ENCODE assay signal across 1 cellular context in genomic region chr6:13412639-13413465, GRCh38.
A peak's percentile ranks its signal among the peaks of the same experiment; 100 is the strongest.
TF ChIP-seq lines count a peak whose summit lies in the region.

No MANE protein-coding gene starts in this region.

TF ChIP-seq in HepG2, 621 proteins besides CTCF, POLR2A, EP300 and RAD21 (continued from another document and continues in another):
- TF ChIP-seq MTERF4 (CRISPR knock-in tag; IDR thresholded peaks at IDR 0.05): no peak
- TF ChIP-seq ZNF350 (CRISPR knock-in tag; IDR thresholded peaks at IDR 0.05; ENCODE audit: borderline replicate concordance, low read depth): 0 out of 2 replicates have a peak, but pooled peaks have one; percentile 50
- TF ChIP-seq ZNF260 (CRISPR knock-in tag; IDR thresholded peaks at IDR 0.05; ENCODE audit: borderline replicate concordance, low read depth): no peak
- no peak for TF ChIP-seq ZNF180 (CRISPR knock-in tag; IDR thresholded peaks at IDR 0.05; ENCODE audit: borderline replicate concordance, low read depth)
- TF ChIP-seq CEBPG (CRISPR knock-in tag; IDR thresholded peaks at IDR 0.05): 0 out of 2 replicates have a peak, but pooled peaks have one; percentile 14
- TF ChIP-seq, protein P1, sequence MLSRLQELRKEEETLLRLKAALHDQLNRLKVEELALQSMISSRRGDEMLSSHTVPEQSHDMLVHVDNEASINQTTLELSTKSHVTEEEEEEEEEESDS (CRISPR knock-in tag; IDR thresholded peaks at IDR 0.05; ENCODE audit: borderline replicate concordance): no peak
- TF ChIP-seq, protein P2, sequence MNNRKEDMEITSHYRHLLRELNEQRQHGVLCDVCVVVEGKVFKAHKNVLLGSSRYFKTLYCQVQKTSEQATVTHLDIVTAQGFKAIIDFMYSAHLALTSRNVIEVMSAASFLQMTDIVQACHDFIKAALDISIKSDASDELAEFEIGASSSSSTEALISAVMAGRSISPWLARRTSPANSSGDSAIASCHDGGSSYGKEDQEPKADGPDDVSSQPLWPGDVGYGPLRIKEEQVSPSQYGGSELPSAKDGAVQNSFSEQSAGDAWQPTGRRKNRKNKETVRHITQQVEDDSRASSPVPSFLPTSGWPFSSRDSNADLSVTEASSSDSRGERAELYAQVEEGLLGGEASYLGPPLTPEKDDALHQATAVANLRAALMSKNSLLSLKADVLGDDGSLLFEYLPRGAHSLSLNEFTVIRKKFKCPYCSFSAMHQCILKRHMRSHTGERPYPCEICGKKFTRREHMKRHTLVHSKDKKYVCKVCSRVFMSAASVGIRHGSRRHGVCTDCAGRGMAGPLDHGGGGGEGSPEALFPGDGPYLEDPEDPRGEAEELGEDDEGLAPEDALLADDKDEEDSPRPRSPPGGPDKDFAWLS (CRISPR knock-in tag; IDR thresholded peaks at IDR 0.05; ENCODE audit: borderline replicate concordance): no peak
- TF ChIP-seq, protein P3, sequence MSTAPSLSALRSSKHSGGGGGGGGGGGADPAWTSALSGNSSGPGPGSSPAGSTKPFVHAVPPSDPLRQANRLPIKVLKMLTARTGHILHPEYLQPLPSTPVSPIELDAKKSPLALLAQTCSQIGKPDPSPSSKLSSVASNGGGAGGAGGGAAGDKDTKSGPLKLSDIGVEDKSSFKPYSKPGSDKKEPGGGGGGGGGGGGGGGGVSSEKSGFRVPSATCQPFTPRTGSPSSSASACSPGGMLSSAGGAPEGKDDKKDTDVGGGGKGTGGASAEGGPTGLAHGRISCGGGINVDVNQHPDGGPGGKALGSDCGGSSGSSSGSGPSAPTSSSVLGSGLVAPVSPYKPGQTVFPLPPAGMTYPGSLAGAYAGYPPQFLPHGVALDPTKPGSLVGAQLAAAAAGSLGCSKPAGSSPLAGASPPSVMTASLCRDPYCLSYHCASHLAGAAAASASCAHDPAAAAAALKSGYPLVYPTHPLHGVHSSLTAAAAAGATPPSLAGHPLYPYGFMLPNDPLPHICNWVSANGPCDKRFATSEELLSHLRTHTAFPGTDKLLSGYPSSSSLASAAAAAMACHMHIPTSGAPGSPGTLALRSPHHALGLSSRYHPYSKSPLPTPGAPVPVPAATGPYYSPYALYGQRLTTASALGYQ (CRISPR knock-in tag; IDR thresholded peaks at IDR 0.05): no peak
- no peak for TF ChIP-seq POLR2AphosphoS2 (IDR thresholded peaks at IDR 0.05; ENCODE audit: low read depth, low read length)
- TF ChIP-seq NR2F6 (IDR thresholded peaks at IDR 0.05): no peak
- no peak for TF ChIP-seq NR2F6 (CRISPR knock-in tag; IDR thresholded peaks at IDR 0.05)
- TF ChIP-seq ARID3A (IDR thresholded peaks at IDR 0.05; ENCODE audit: low read depth, low read length): no peak
- no peak for TF ChIP-seq ZHX2 (IDR thresholded peaks at IDR 0.05; ENCODE audit: low read depth)
- no peak for TF ChIP-seq ZHX2 (CRISPR knock-in tag; IDR thresholded peaks at IDR 0.05; ENCODE audit: borderline replicate concordance)
- TF ChIP-seq ARID5B (CRISPR knock-in tag; IDR thresholded peaks at IDR 0.05): peak; percentile 56
- 0 out of 4 replicates have a peak, but pooled peaks of 1 of the 2 experiments have one; percentile 23 for TF ChIP-seq KLF16 (CRISPR knock-in tag; IDR thresholded peaks at IDR 0.05)
- TF ChIP-seq, protein P4, sequence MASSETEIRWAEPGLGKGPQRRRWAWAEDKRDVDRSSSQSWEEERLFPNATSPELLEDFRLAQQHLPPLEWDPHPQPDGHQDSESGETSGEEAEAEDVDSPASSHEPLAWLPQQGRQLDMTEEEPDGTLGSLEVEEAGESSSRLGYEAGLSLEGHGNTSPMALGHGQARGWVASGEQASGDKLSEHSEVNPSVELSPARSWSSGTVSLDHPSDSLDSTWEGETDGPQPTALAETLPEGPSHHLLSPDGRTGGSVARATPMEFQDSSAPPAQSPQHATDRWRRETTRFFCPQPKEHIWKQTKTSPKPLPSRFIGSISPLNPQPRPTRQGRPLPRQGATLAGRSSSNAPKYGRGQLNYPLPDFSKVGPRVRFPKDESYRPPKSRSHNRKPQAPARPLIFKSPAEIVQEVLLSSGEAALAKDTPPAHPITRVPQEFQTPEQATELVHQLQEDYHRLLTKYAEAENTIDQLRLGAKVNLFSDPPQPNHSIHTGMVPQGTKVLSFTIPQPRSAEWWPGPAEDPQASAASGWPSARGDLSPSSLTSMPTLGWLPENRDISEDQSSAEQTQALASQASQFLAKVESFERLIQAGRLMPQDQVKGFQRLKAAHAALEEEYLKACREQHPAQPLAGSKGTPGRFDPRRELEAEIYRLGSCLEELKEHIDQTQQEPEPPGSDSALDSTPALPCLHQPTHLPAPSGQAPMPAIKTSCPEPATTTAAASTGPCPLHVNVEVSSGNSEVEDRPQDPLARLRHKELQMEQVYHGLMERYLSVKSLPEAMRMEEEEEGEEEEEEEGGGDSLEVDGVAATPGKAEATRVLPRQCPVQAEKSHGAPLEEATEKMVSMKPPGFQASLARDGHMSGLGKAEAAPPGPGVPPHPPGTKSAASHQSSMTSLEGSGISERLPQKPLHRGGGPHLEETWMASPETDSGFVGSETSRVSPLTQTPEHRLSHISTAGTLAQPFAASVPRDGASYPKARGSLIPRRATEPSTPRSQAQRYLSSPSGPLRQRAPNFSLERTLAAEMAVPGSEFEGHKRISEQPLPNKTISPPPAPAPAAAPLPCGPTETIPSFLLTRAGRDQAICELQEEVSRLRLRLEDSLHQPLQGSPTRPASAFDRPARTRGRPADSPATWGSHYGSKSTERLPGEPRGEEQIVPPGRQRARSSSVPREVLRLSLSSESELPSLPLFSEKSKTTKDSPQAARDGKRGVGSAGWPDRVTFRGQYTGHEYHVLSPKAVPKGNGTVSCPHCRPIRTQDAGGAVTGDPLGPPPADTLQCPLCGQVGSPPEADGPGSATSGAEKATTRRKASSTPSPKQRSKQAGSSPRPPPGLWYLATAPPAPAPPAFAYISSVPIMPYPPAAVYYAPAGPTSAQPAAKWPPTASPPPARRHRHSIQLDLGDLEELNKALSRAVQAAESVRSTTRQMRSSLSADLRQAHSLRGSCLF (CRISPR knock-in tag; IDR thresholded peaks at IDR 0.05; ENCODE audit: borderline replicate concordance): no peak
- TF ChIP-seq PAWR (CRISPR knock-in tag; IDR thresholded peaks at IDR 0.05; ENCODE audit: borderline replicate concordance): no peak
- TF ChIP-seq KDM6A (CRISPR knock-in tag; IDR thresholded peaks at IDR 0.05; ENCODE audit: low read depth): no peak
- no peak for TF ChIP-seq FOXP1 (IDR thresholded peaks at IDR 0.05)
- peak; percentile 14; the same call in 1 of the 2 replicates for TF ChIP-seq FOXP1 (CRISPR knock-in tag; IDR thresholded peaks at IDR 0.05)
- TF ChIP-seq ZNF382 (CRISPR knock-in tag; IDR thresholded peaks at IDR 0.05; ENCODE audit: borderline replicate concordance): no peak
- TF ChIP-seq KLF13 (CRISPR knock-in tag; IDR thresholded peaks at IDR 0.05): 0 out of 2 replicates have a peak, but pooled peaks have one; percentile 26
- no peak for TF ChIP-seq ZNF589 (CRISPR knock-in tag; conservative IDR thresholded peaks at IDR 0.05)
- TF ChIP-seq ZNF569 (CRISPR knock-in tag; IDR thresholded peaks at IDR 0.05; ENCODE audit: borderline replicate concordance): no peak
- TF ChIP-seq MAF1 (CRISPR knock-in tag; IDR thresholded peaks at IDR 0.05; ENCODE audit: borderline replicate concordance): no peak
- TF ChIP-seq ZMYM2 (CRISPR knock-in tag; IDR thresholded peaks at IDR 0.05): 0 out of 2 replicates have a peak, but pooled peaks have one; percentile 40
- TF ChIP-seq ZBTB37 (CRISPR knock-in tag; IDR thresholded peaks at IDR 0.05): peak; percentile 20; the same call in 1 of the 2 replicates
- no peak for TF ChIP-seq ZNF775 (CRISPR knock-in tag; IDR thresholded peaks at IDR 0.05; ENCODE audit: borderline replicate concordance)
- TF ChIP-seq ZFP36L1 (CRISPR knock-in tag; IDR thresholded peaks at IDR 0.05): no peak
- TF ChIP-seq, protein P5, sequence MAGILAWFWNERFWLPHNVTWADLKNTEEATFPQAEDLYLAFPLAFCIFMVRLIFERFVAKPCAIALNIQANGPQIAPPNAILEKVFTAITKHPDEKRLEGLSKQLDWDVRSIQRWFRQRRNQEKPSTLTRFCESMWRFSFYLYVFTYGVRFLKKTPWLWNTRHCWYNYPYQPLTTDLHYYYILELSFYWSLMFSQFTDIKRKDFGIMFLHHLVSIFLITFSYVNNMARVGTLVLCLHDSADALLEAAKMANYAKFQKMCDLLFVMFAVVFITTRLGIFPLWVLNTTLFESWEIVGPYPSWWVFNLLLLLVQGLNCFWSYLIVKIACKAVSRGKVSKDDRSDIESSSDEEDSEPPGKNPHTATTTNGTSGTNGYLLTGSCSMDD (CRISPR knock-in tag; IDR thresholded peaks at IDR 0.05): no peak
